In the genomic region with DNA sequence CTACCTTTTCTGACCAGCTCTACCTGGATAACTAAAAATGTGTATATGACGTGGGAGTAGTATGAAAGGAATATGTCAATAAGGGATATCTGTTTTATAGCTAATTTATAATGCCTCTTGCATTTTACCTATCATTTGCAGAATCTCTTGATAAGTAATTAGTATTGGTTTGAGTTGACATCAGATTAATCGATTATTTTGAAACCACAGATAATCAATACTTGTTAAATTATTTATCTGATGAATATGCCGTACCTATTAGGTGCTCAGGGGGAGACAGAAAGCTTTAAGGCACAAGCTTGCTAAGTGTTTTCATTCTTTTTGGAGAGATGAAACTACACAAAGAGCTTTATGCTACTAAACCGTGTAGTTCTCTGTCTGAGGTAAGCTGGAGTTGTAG, we compare ENCODE assay signal across 22 cellular contexts. TPM values are rescaled to one million over a fixed set of nuclear protein-coding genes. Genes with fewer than 3 reads are reported as not detected.
A peak's percentile ranks its signal among the peaks of the same experiment; 100 is the strongest.
DNase-seq lines count a peak whose midpoint lies in the region; ATAC-seq and TF ChIP-seq lines count a peak whose summit lies in the region.
"Had no signal": no experiment of that assay in that cellular context is flagged by ENCODE, and none has a peak within 500 bp of the region (broad histone marks: within the 10 kb centered on the region; RNA-seq: fewer than 3 reads in every experiment).

No MANE protein-coding gene starts in this region.

- DNase-seq in cardiac muscle cell (ENCODE audit: low read depth in 1 of 2, low spot score in 1 of 2) (no peak), heart right ventricle (no peak), ascending aorta (ENCODE audit: low spot score in 2 of 2) (no peak), psoas muscle (no peak), amygdala (lab: John Stamatoyannopoulos, UW) (no peak), SK-N-DZ (ENCODE audit: low spot score) (no peak)
- DNase-seq: 8988T; ACHN; AML-193; BE2C; Calu3; CD4-positive, alpha-beta memory T cell; COR-L47; DMS53; DMS79 treated with DMSO at 0.1 percent for 48 hours; GF-D8; H9 had no signal

- H3K36me3 ChIP-seq in cardiac muscle cell: peaks cover 18% of the 10 kb centered on the region
- H3K36me3 ChIP-seq in heart right ventricle: peaks cover 0 to 100% (median 38%) of the 10 kb centered on the region in 9 donors
- H3K36me3 ChIP-seq in ascending aorta: peaks cover 0 to 33% of the 10 kb centered on the region in 2 donors
- peaks cover 0 to 95% of the 10 kb centered on the region in 2 donors for H3K36me3 ChIP-seq in psoas muscle (ENCODE audit: insufficient read depth in 1 of 2, low read depth in 1 of 2)

- H3K27ac ChIP-seq in cardiac muscle cell (peak overlapping the region; percentile 23), heart right ventricle (no peak overlapping the region), ascending aorta (peak overlapping the region; percentile 45 to 53), psoas muscle (peak overlapping the region; percentile 47)
- H3K27ac ChIP-seq: BLaER1 treated with 17β-estradiol and CSF1 and Interleukin-3, amounts not matched to agents 10 nM and 100 nM had no signal

- WGBS in heart right ventricle, 2 donors: 94 to 95% methylated on average over 4 of the region's 4 CpGs
- 93 to 94% (median 93%) methylated on average over 4 of the region's 4 CpGs for WGBS in psoas muscle, 3 donors

- TF ChIP-seq CTCF in cardiac muscle cell (IDR thresholded peaks at IDR 0.05; ENCODE audit: low read depth, low read length) (no peak), heart right ventricle (IDR thresholded peaks at IDR 0.05) (no peak), ascending aorta (IDR thresholded peaks at IDR 0.05) (no peak), psoas muscle (IDR thresholded peaks at IDR 0.05) (no peak)

- H3K4me3 ChIP-seq in cardiac muscle cell (no peak overlapping the region), heart right ventricle (no peak overlapping the region), ascending aorta (no peak overlapping the region), psoas muscle (no peak overlapping the region)
- H3K4me3 ChIP-seq: A549; BLaER1 treated with 17β-estradiol and CSF1 and Interleukin-3, amounts not matched to agents 10 nM and 100 nM; GM23338 had no signal

- H3K27me3 ChIP-seq in cardiac muscle cell (no peaks in the 10 kb centered on the region), heart right ventricle (no peaks in the 10 kb centered on the region), ascending aorta (no peaks in the 10 kb centered on the region), psoas muscle (ENCODE audit: insufficient read depth in 3 of 3, low read length in 2 of 3) (no peaks in the 10 kb centered on the region)
- H3K27me3 ChIP-seq: BE2C; BLaER1 treated with 17β-estradiol and CSF1 and Interleukin-3, amounts not matched to agents 10 nM and 100 nM had no signal

- intact Hi-C loops in heart right ventricle (cut with DNase I) (no loop called here), ascending aorta (cut with DNase I) (no loop called here), psoas muscle (cut with DNase I) (no loop called here)

- ATAC-seq in heart right ventricle (no peak), psoas muscle (no peak), GM18870 (IDR thresholded peaks at IDR 0.05; ENCODE audit: unreplicated experiment) (no peak)
- ATAC-seq: GM23338, HCT116 had no signal

- H3K9me3 ChIP-seq in cardiac muscle cell (ENCODE audit: low read depth) (no peaks in the 10 kb centered on the region), heart right ventricle (no peaks in the 10 kb centered on the region), ascending aorta (no peaks in the 10 kb centered on the region), psoas muscle (no peaks in the 10 kb centered on the region)
- H3K9me3 ChIP-seq: A549; BE2C; BLaER1 treated with 17β-estradiol and CSF1 and Interleukin-3, amounts not matched to agents 10 nM and 100 nM had no signal

- H3K4me1 ChIP-seq in cardiac muscle cell (ENCODE audit: low read depth): peaks cover 6% of the 10 kb centered on the region
- peaks cover 0 to 38% (median 9%) of the 10 kb centered on the region in 9 donors for H3K4me1 ChIP-seq in heart right ventricle
- peaks cover 0 to 22% of the 10 kb centered on the region in 2 donors for H3K4me1 ChIP-seq in ascending aorta
- H3K4me1 ChIP-seq in psoas muscle: peaks cover 37% of the 10 kb centered on the region
- H3K4me1 ChIP-seq: BE2C; BLaER1 treated with 17β-estradiol and CSF1 and Interleukin-3, amounts not matched to agents 10 nM and 100 nM had no signal

RNA-seq across cellular contexts. Expression of a gene that starts 24.3 kb away (rescaled TPM):
- 11.9 and 18.8 TPM in 2 replicates for total RNA-seq in cardiac muscle cell
- 12.5 and 26.9 TPM in 2 replicates for polyA plus RNA-seq in cardiac muscle cell
- total RNA-seq in heart right ventricle: 10 to 100 TPM; 12.4 to 54.7 (median 36.2) TPM
- polyA plus RNA-seq in heart right ventricle: 1 to 10 TPM; 2.8 to 8.3 TPM
- total RNA-seq in ascending aorta: 6.5 TPM
- 10 to 100 TPM; 31.7 to 79.6 (median 44.8) TPM for total RNA-seq in psoas muscle
- polyA plus RNA-seq in psoas muscle: 10 to 100 TPM in 2 of 3 donors, 1 to 10 TPM in 1; 4.9 to 26.1 (median 13.7) TPM
- polyA plus RNA-seq in SK-N-DZ (2014; cell fraction: cytosol; rRNA removed): 19.2 and 22.6 TPM in 2 replicates
- polyA plus RNA-seq in SK-N-DZ (2014; cell fraction: nucleus; rRNA removed): 11.1 and 19.1 TPM in 2 replicates

RNA-seq across cellular contexts. Expression of a gene that starts 52.5 kb away (rescaled TPM):
- 2,722 and 3,253 TPM in 2 replicates for total RNA-seq in cardiac muscle cell
- 1,419 and 1,837 TPM in 2 replicates for polyA plus RNA-seq in cardiac muscle cell
- 1,000 to 10,000 TPM in 2 of 10 donors, 100 to 1,000 TPM in 8; 869 to 1,215 (median 928) TPM for total RNA-seq in heart right ventricle
- 1,000 to 10,000 TPM; 1,101 to 3,225 TPM for polyA plus RNA-seq in heart right ventricle
- 1,680 TPM for total RNA-seq in ascending aorta
- total RNA-seq in psoas muscle: 1,000 to 10,000 TPM; 1,021 to 1,350 (median 1,156) TPM
- 1,000 to 10,000 TPM; 1,831 to 2,855 (median 2,304) TPM for polyA plus RNA-seq in psoas muscle
- polyA plus RNA-seq in SK-N-DZ (2014; cell fraction: cytosol; rRNA removed): 2,583 and 3,247 TPM in 2 replicates
- polyA plus RNA-seq in SK-N-DZ (2014; cell fraction: nucleus; rRNA removed): 1,794 and 3,154 TPM in 2 replicates

RNA-seq across cellular contexts. Expression of a gene that starts 52.6 kb away (rescaled TPM):
- 18.1 and 20.2 TPM in 2 replicates for total RNA-seq in cardiac muscle cell
- polyA plus RNA-seq in cardiac muscle cell: 28.0 and 34.4 TPM in 2 replicates
- total RNA-seq in heart right ventricle: 10 to 100 TPM; 15.2 to 24.2 (median 20.3) TPM
- 10 to 100 TPM in 1 of 2 donors, 1 to 10 TPM in 1; 9.4 to 12.0 TPM for polyA plus RNA-seq in heart right ventricle
- total RNA-seq in ascending aorta: 8.7 TPM
- 10 to 100 TPM; 19.8 to 30.7 (median 21.3) TPM for total RNA-seq in psoas muscle
- 10 to 100 TPM; 19.5 to 52.4 (median 24.7) TPM for polyA plus RNA-seq in psoas muscle
- polyA plus RNA-seq in SK-N-DZ (2014; cell fraction: cytosol; rRNA removed): 14.5 and 21.2 TPM in 2 replicates
- polyA plus RNA-seq in SK-N-DZ (2014; cell fraction: nucleus; rRNA removed): 10.1 and 11.3 TPM in 2 replicates

Comparison
In these comparisons a context has a peak if more than half of its experiments do, and no peak if none do; other contexts are left out.
1. H3K27ac ChIP-seq: peak in cardiac muscle cell (single experiment), ascending aorta (2 of 2) and psoas muscle (single experiment); none in heart right ventricle (0 of 10).